Comparison of ENCODE assay signal across 27 cellular contexts in genomic region chr4:71440612-71441011, GRCh38.
"Had no signal": no experiment of that assay in that cellular context is flagged by ENCODE, and none has a peak within 500 bp of the region (broad histone marks: within the 10 kb centered on the region; RNA-seq: fewer than 3 reads in every experiment).

No MANE protein-coding gene starts in this region.

- H3K9ac ChIP-seq: parathyroid adenoma had no signal

- H3K4me3 Mint-ChIP-seq: central memory CD8-positive, alpha-beta T cell; natural killer cell; neural crest cell; stimulated activated memory B cell treated with anti-CD40 and anti-IgM and Interleukin-4, amounts not matched to agents 10 μg/mL and 1 μg/mL and 100 μg/mL, for 72 hours had no signal

- DNase-seq: colonic mucosa; dermis blood vessel endothelial cell; effector memory CD4-positive, alpha-beta T cell; foreskin melanocyte; glutamatergic neuron; heart right ventricle; left cardiac atrium; left ventricle myocardium inferior; lower lobe of right lung; natural killer cell; psoas muscle; right cardiac atrium; spleen; stimulated activated CD4-positive, alpha-beta T cell treated with anti-CD3 and anti-CD28 coated beads, Interleukin-4, amount 100 ng/mL, for 4 hours; stimulated activated naive CD8-positive, alpha-beta T cell treated with anti-CD3 and anti-CD28 coated beads, Interleukin-15, Interleukin-2, amounts not matched to agents 100 U/mL and 50 U/mL, for 24 hours; substantia nigra; testis; upper lobe of left lung had no signal

- FAIRE-seq: endothelial cell of umbilical vein, urothelium cell line had no signal

- ATAC-seq: heart right ventricle; left cardiac atrium; lower lobe of right lung; natural killer cell; psoas muscle; right cardiac atrium; stimulated activated memory B cell treated with anti-CD40 and anti-IgM and Interleukin-4, amounts not matched to agents 10 μg/mL and 1 μg/mL and 100 μg/mL, for 72 hours; stimulated activated naive CD8-positive, alpha-beta T cell treated with anti-CD3 and anti-CD28 coated beads, Interleukin-15, Interleukin-2, amounts not matched to agents 100 U/mL and 50 U/mL, for 24 hours had no signal

- H3K4me3 ChIP-seq: colonic mucosa, esophagus muscularis mucosa, heart right ventricle, left ventricle myocardium inferior, lower lobe of right lung, psoas muscle, skin epidermis, spleen, testis, tibial nerve, upper lobe of left lung had no signal

- H2AFZ ChIP-seq: parathyroid adenoma had no signal

- H3K36me3 ChIP-seq: colonic mucosa, esophagus muscularis mucosa, heart right ventricle, left ventricle myocardium inferior, lower lobe of right lung, spleen, tibial nerve, upper lobe of left lung had no signal

- H3K9me3 Mint-ChIP-seq: central memory CD8-positive, alpha-beta T cell; natural killer cell; neural crest cell; stimulated activated memory B cell treated with anti-CD40 and anti-IgM and Interleukin-4, amounts not matched to agents 10 μg/mL and 1 μg/mL and 100 μg/mL, for 72 hours had no signal

- H3K4me1 ChIP-seq: colonic mucosa, esophagus muscularis mucosa, lower lobe of right lung, psoas muscle, spleen, testis, tibial nerve had no signal

- H3K9me3 ChIP-seq: colonic mucosa, esophagus muscularis mucosa, left ventricle myocardium inferior, lower lobe of right lung, psoas muscle, testis, tibial nerve, upper lobe of left lung had no signal

- H3K4me1 Mint-ChIP-seq: central memory CD8-positive, alpha-beta T cell; natural killer cell; stimulated activated memory B cell treated with anti-CD40 and anti-IgM and Interleukin-4, amounts not matched to agents 10 μg/mL and 1 μg/mL and 100 μg/mL, for 72 hours had no signal

- H3K27ac Mint-ChIP-seq: natural killer cell; stimulated activated memory B cell treated with anti-CD40 and anti-IgM and Interleukin-4, amounts not matched to agents 10 μg/mL and 1 μg/mL and 100 μg/mL, for 72 hours had no signal

- H3K27me3 ChIP-seq: colonic mucosa, esophagus muscularis mucosa, heart right ventricle, spleen, testis, tibial nerve, upper lobe of left lung had no signal

- H3K36me3 Mint-ChIP-seq: natural killer cell; stimulated activated memory B cell treated with anti-CD40 and anti-IgM and Interleukin-4, amounts not matched to agents 10 μg/mL and 1 μg/mL and 100 μg/mL, for 72 hours had no signal

- H3K27me3 Mint-ChIP-seq: central memory CD8-positive, alpha-beta T cell; stimulated activated memory B cell treated with anti-CD40 and anti-IgM and Interleukin-4, amounts not matched to agents 10 μg/mL and 1 μg/mL and 100 μg/mL, for 72 hours had no signal

- H3K79me2 ChIP-seq: parathyroid adenoma had no signal

- H3K27ac ChIP-seq: colonic mucosa, esophagus muscularis mucosa, heart right ventricle, left ventricle myocardium inferior, lower lobe of right lung, parathyroid adenoma, psoas muscle, skin epidermis, spleen, testis, tibial nerve, upper lobe of left lung had no signal
